In genomic region chr6:7991992-7992815, GRCh38 we compare ENCODE assay signal across 8 cellular contexts.
DNase-seq lines count a peak whose midpoint lies in the region; ATAC-seq and TF ChIP-seq lines count a peak whose summit lies in the region.

No MANE protein-coding gene starts in this region.

- peak; percentile 43 for TF ChIP-seq CTCF in GM10266 (IDR thresholded peaks at IDR 0.05; ENCODE audit: control insufficient read depth, insufficient read depth, low read depth, missing control alignments)
- TF ChIP-seq CTCF in MM.1S (IDR thresholded peaks at IDR 0.05; ENCODE audit: low read length), result peak; percentile 72

- peak overlapping the region; percentile 13 for H2AFZ ChIP-seq in MM.1S (ENCODE audit: low read length)

- H3K4me3 ChIP-seq in MM.1S (ENCODE audit: low read length) (peak overlapping the region; percentile 28; the same call in 1 of the 2 replicates), HAP-1 (no peak overlapping the region)

- peaks cover 4% of the 10 kb centered on the region; the same call in 1 of the 2 replicates for H3F3A ChIP-seq in MM.1S (ENCODE audit: insufficient read depth, low read length)

- H3K9me3 ChIP-seq in MM.1S (replicated peaks; ENCODE audit: insufficient read depth, low read length) (no peaks in the 10 kb centered on the region), HAP-1 (peaks cover 3% of the 10 kb centered on the region; the same call in 1 of the 2 replicates)

- peak; percentile 79 for ATAC-seq in GM21825 (IDR thresholded peaks at IDR 0.05; ENCODE audit: unreplicated experiment)

- peak overlapping the region; percentile 59 for H3K27ac ChIP-seq in MM.1S (ENCODE audit: low read length)

- H4K20me1 ChIP-seq in MM.1S (ENCODE audit: insufficient read depth, low read length), result no peaks in the 10 kb centered on the region

- in situ Hi-C loops in HAP-1 (cut with MboI; ENCODE audit: low sequenced_read_pairs), result no loop called here

- peak; percentile 75 for DNase-seq in GM10266 (ENCODE audit: extremely low spot score)
- DNase-seq in MM.1S, result peak; percentile 78
- peak; percentile 88 for DNase-seq in astrocyte of the hippocampus (ENCODE audit: low read depth, low spot score)
- peak; percentile 50 for DNase-seq in kidney glomerular epithelial cell (lab: John Stamatoyannopoulos, UW)
- no peak for DNase-seq in HAP-1 (ENCODE audit: low spot score in 2 of 2)
- no peak for DNase-seq in NK-92 treated with Interleukin-12 subunit alpha and Interleukin-12 subunit beta, amount 100 ng/mL, for 24 hours (lab: John Stamatoyannopoulos, UW)
- no peak for DNase-seq in stimulated activated CD8-positive, alpha-beta memory T cell treated with anti-CD3 and anti-CD28 coated beads, Interleukin-4, amount 100 ng/mL, for 48 hours

- no peaks in the 10 kb centered on the region for H3K27me3 ChIP-seq in MM.1S (replicated peaks; ENCODE audit: insufficient read depth, low read length)
- no peaks in the 10 kb centered on the region for H3K27me3 ChIP-seq in HAP-1 (ENCODE audit: low read depth)

- peak overlapping the region; percentile 79 for H3K4me2 ChIP-seq in MM.1S (ENCODE audit: low read depth, low read length)

- peak overlapping the region; percentile 59 for H3K9ac ChIP-seq in MM.1S (ENCODE audit: low read length)

- peaks cover 23% of the 10 kb centered on the region for H3K4me1 ChIP-seq in MM.1S (ENCODE audit: low read length)
- H3K4me1 ChIP-seq in HAP-1, result no peaks in the 10 kb centered on the region

- no peaks in the 10 kb centered on the region for H3K36me3 ChIP-seq in MM.1S (replicated peaks; ENCODE audit: insufficient read depth, low read length)
- H3K36me3 ChIP-seq in HAP-1 (replicated peaks), result no peaks in the 10 kb centered on the region

- H3K9me2 ChIP-seq in MM.1S (replicated peaks; ENCODE audit: insufficient read depth, low read length), result no peaks in the 10 kb centered on the region

- H3K79me2 ChIP-seq in MM.1S (ENCODE audit: low read length), result peaks cover 33% of the 10 kb centered on the region

Comparison
In these comparisons a context has a peak if more than half of its experiments do, and no peak if none do; other contexts are left out.
1. DNase-seq: peak in GM10266 (single experiment), MM.1S (single experiment), astrocyte of the hippocampus (single experiment) and kidney glomerular epithelial cell (single experiment); none in HAP-1 (0 of 2), NK-92 treated with Interleukin-12 subunit alpha and Interleukin-12 subunit beta, amount 100 ng/mL, for 24 hours (single experiment) and stimulated activated CD8-positive, alpha-beta memory T cell treated with anti-CD3 and anti-CD28 coated beads, Interleukin-4, amount 100 ng/mL, for 48 hours (single experiment).